In the genomic region with DNA sequence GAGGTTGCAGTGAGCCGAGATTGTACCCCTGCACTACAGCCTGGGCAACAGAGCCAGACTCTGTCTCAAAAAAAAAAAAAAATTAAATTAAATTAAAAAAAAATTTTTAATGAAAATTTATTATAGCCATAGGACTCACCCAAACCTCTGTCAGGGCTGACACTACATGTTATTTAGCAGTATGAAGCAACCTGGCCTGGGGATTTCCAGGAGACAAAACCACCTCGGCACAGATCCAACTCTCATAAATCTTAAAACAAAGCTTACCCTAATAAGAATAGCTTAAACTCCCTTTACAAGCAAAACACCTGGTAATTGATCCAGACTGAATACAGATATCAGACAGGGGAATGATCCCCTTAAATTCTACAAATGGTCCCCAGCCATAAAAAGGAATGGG, we compare ENCODE assay signal across 25 cellular contexts. TPM values are rescaled to one million over a fixed set of nuclear protein-coding genes. Genes with fewer than 3 reads are reported as not detected.
DNase-seq lines count a peak whose midpoint lies in the region; ATAC-seq and TF ChIP-seq lines count a peak whose summit lies in the region.
"Had no signal": no experiment of that assay in that cellular context is flagged by ENCODE, and none has a peak within 500 bp of the region (broad histone marks: within the 10 kb centered on the region; RNA-seq: fewer than 3 reads in every experiment).

No MANE protein-coding gene starts in this region.

- ATAC-seq in HG03378 (IDR thresholded peaks at IDR 0.05; ENCODE audit: unreplicated experiment) (peak; percentile 44), HG02870 (IDR thresholded peaks at IDR 0.05; ENCODE audit: unreplicated experiment) (no peak)
- ATAC-seq: WTC11 had no signal

- no peak overlapping the region for H3K27ac Mint-ChIP-seq in MCF 10A (ENCODE audit: low read depth, unreplicated experiment)
- H3K27ac Mint-ChIP-seq: activated CD4-positive, alpha-beta T cell treated with anti-CD3 and anti-CD28 coated beads, Interleukin-2, amount 10 ng/mL, durations not matched to agents 7 days and 5 days; activated T-cell treated with anti-CD3 and anti-CD28 coated beads, Interleukin-2, amount 50 U/mL, for 24 hours; WTC11 had no signal

- no TSS peak for BruUV-seq in MCF 10A (replicated peaks; lab: Mats Ljungman, UMichigan)

- H3K4me3 ChIP-seq in breast epithelium = no peak overlapping the region
- H3K4me3 ChIP-seq: ovary, smooth muscle cell, suprapubic skin, upper lobe of left lung had no signal

- H3K36me3 ChIP-seq in breast epithelium = no peaks in the 10 kb centered on the region
- H3K36me3 ChIP-seq: ovary, suprapubic skin, upper lobe of left lung had no signal

- peaks cover 8% of the 10 kb centered on the region for H3K4me1 Mint-ChIP-seq in MCF 10A (ENCODE audit: insufficient read depth, unreplicated experiment)

- H3K27ac ChIP-seq in breast epithelium = no peak overlapping the region
- H3K27ac ChIP-seq: ovary, suprapubic skin, upper lobe of left lung had no signal

- TF ChIP-seq CTCF in MCF 10A (IDR thresholded peaks at IDR 0.05; ENCODE audit: unreplicated experiment) = no peak
- no peak for TF ChIP-seq CTCF in breast epithelium (IDR thresholded peaks at IDR 0.05)

- H3K36me3 Mint-ChIP-seq in MCF 10A (ENCODE audit: insufficient read depth, unreplicated experiment) = no peaks in the 10 kb centered on the region
- H3K36me3 Mint-ChIP-seq: WTC11 had no signal

- intact Hi-C loops in MCF 10A (cut with micrococcal nuclease) (no loop called here), breast epithelium (cut with DNase I; ENCODE audit: low total_unique reads) (no loop called here)

- no peaks in the 10 kb centered on the region for H3K27me3 ChIP-seq in breast epithelium
- H3K27me3 ChIP-seq: ovary, suprapubic skin, upper lobe of left lung had no signal

- DNase-seq in MCF 10A (ENCODE audit: unreplicated experiment) (peak; percentile 2), breast epithelium (ENCODE audit: low spot score in 2 of 2) (no peak), RPMI8226 (peak; percentile 42), renal cortical epithelial cell (ENCODE audit: low read depth) (peak; percentile 77), MV-4-11 (lab: John Stamatoyannopoulos, UW) (no peak)
- DNase-seq in effector CD4-positive, alpha-beta T cell = no peak
- DNase-seq: activated CD4-positive, alpha-beta T cell treated with anti-CD3 and anti-CD28 coated beads, Interleukin-2, amount 10 ng/mL, durations not matched to agents 7 days and 5 days; activated T-cell treated with anti-CD3 and anti-CD28 coated beads, Interleukin-2, amount 50 U/mL, for 24 hours; CD8-positive, alpha-beta memory T cell; central memory CD4-positive, alpha-beta T cell; erythroblast; glutamatergic neuron; NCI-H510A; ovary; SIG-M5; stimulated activated naive CD4-positive, alpha-beta T cell treated with Interleukin-2 at 50 U/mL for 16 hours; upper lobe of left lung had no signal

- POLR2A ChIA-PET in MCF 10A (lab: Yijun Ruan, JAX) = interaction anchor here (0.7 kb wide), 1 partner anchor 10 kb away, joined by 3 read pairs; no protein-coding TSS in a partner anchor

- CTCF ChIA-PET in MCF 10A (lab: Yijun Ruan, JAX) = interaction anchor here (0.7 to 1.6 kb wide), 5 partner anchors 9 to 453 kb away, joined by 3 to 6 read pairs (median 3); no protein-coding TSS in a partner anchor

- no peaks in the 10 kb centered on the region for H3K9me3 ChIP-seq in breast epithelium
- H3K9me3 ChIP-seq: ovary, suprapubic skin, upper lobe of left lung had no signal

- H3K27me3 Mint-ChIP-seq in MCF 10A (ENCODE audit: insufficient read depth, unreplicated experiment) = no peaks in the 10 kb centered on the region

- H3K4me3 Mint-ChIP-seq in MCF 10A (ENCODE audit: unreplicated experiment) = no peak overlapping the region
- H3K4me3 Mint-ChIP-seq: activated CD4-positive, alpha-beta T cell treated with anti-CD3 and anti-CD28 coated beads, Interleukin-2, amount 10 ng/mL, durations not matched to agents 7 days and 5 days; activated T-cell treated with anti-CD3 and anti-CD28 coated beads, Interleukin-2, amount 50 U/mL, for 24 hours; CD8-positive, alpha-beta memory T cell; neural crest cell; WTC11 had no signal

- no peaks in the 10 kb centered on the region for H3K4me1 ChIP-seq in breast epithelium
- H3K4me1 ChIP-seq: suprapubic skin, upper lobe of left lung had no signal

- no peak for TF ChIP-seq POLR2A in breast epithelium (IDR thresholded peaks at IDR 0.05)

- no peaks in the 10 kb centered on the region for H3K9me3 Mint-ChIP-seq in MCF 10A (ENCODE audit: unreplicated experiment)
- H3K9me3 Mint-ChIP-seq: activated T-cell treated with anti-CD3 and anti-CD28 coated beads, Interleukin-2, amount 50 U/mL, for 24 hours; CD8-positive, alpha-beta memory T cell; neural crest cell; WTC11 had no signal

RNA-seq across cellular contexts. Expression of a gene that starts 38.4 kb away (rescaled TPM):
- not detected in 2 replicates for total RNA-seq in MCF 10A (2022)
- not detected for total RNA-seq in breast epithelium
- total RNA-seq in renal cortical epithelial cell = 0.05 and 0.17 TPM in 2 replicates
- total RNA-seq: liver, mesenteric fat pad, neural crest cell, ovary, upper lobe of left lung, WTC11 had no signal

Comparison
In these comparisons a context has a peak if more than half of its experiments do, and no peak if none do; other contexts are left out.
1. DNase-seq: peak in MCF 10A (single experiment), RPMI8226 (single experiment) and renal cortical epithelial cell (single experiment); none in breast epithelium (0 of 2), effector CD4-positive, alpha-beta T cell (single experiment) and MV-4-11 (single experiment).